ENCODE assay signal across 12 cellular contexts in genomic region chr12:109967383-109968031, GRCh38. TPM values are rescaled to one million over a fixed set of nuclear protein-coding genes. Genes with fewer than 3 reads are reported as not detected.
DNase-seq lines count a peak whose midpoint lies in the region; ATAC-seq and TF ChIP-seq lines count a peak whose summit lies in the region.
"Had no signal": no experiment of that assay in that cellular context is flagged by ENCODE, and none has a peak within 500 bp of the region (broad histone marks: within the 10 kb centered on the region; RNA-seq: fewer than 3 reads in every experiment).

No MANE protein-coding gene starts in this region.

- no peak for DNase-seq in CD4-positive, alpha-beta T cell
- DNase-seq in activated naive CD8-positive, alpha-beta T cell treated with anti-CD3 and anti-CD28 coated beads, Interleukin-2, amount 10 ng/mL, durations not matched to agents 7 days and 5 days = no peak
- no peak for DNase-seq in naive thymus-derived CD8-positive, alpha-beta T cell
- DNase-seq in MV-4-11 (lab: John Stamatoyannopoulos, UW) (no peak), esophagus muscularis mucosa (ENCODE audit: extremely low spot score) (no peak), SW 1271 (lab: John Stamatoyannopoulos, UW) (no peak)
- DNase-seq: Calu3, T1000, testis had no signal

- no peak for TF ChIP-seq EP300 in esophagus muscularis mucosa (IDR thresholded peaks at IDR 0.05)

- no peaks in the 10 kb centered on the region for H3K27me3 ChIP-seq in CD4-positive, alpha-beta T cell (ENCODE audit: control insufficient read depth, insufficient read depth, low read length)
- H3K27me3 ChIP-seq in esophagus muscularis mucosa = no peaks in the 10 kb centered on the region
- H3K27me3 ChIP-seq: cardiac muscle cell, testis had no signal

- peak overlapping the region; percentile 19 for H3K27ac ChIP-seq in CD4-positive, alpha-beta T cell (ENCODE audit: low read depth, low read length)
- no peak overlapping the region for H3K27ac ChIP-seq in esophagus muscularis mucosa (replicated peaks in 1 of 4)
- H3K27ac ChIP-seq: cardiac muscle cell, testis had no signal

- no peak for TF ChIP-seq CTCF in CD4-positive, alpha-beta T cell (IDR thresholded peaks at IDR 0.05)
- no peak for TF ChIP-seq CTCF in esophagus muscularis mucosa (IDR thresholded peaks at IDR 0.05)

- peak overlapping the region; percentile 78 for H3K27ac Mint-ChIP-seq in CD4-positive, alpha-beta T cell
- H3K27ac Mint-ChIP-seq in IgD-negative memory B cell = peak overlapping the region in 2 of 3 donors; percentile 11 to 87
- peak overlapping the region; percentile 85 for H3K27ac Mint-ChIP-seq in activated naive CD8-positive, alpha-beta T cell treated with anti-CD3 and anti-CD28 coated beads, Interleukin-2, amount 10 ng/mL, durations not matched to agents 7 days and 5 days
- peak overlapping the region in 8 of 10 donors; percentile 2 to 80 (median 62) for H3K27ac Mint-ChIP-seq in naive thymus-derived CD8-positive, alpha-beta T cell

- POLR2A ChIA-PET in CD4-positive, alpha-beta T cell (lab: Charles Lee) = interaction anchor here (0.7 to 1.2 kb wide), 4 partner anchors 20 to 29 kb away, joined by 3 to 4 read pairs (median 4); partner anchors contain the start of gene GIT2
- POLR2A ChIA-PET in activated naive CD8-positive, alpha-beta T cell treated with anti-CD3 and anti-CD28 coated beads, Interleukin-2, amount 10 ng/mL, durations not matched to agents 7 days and 5 days (lab: Charles Lee) = interaction anchor here (0.5 to 0.8 kb wide), 2 partner anchors 32 to 62 kb away, joined by 3 read pairs; partner anchors contain the start of gene ANKRD13A
- POLR2A ChIA-PET in naive thymus-derived CD8-positive, alpha-beta T cell (lab: Charles Lee) = no interaction called here

- no peaks in the 10 kb centered on the region for H3K4me1 ChIP-seq in esophagus muscularis mucosa
- H3K4me1 ChIP-seq: testis had no signal

- peaks cover 85% of the 10 kb centered on the region for H3K36me3 Mint-ChIP-seq in CD4-positive, alpha-beta T cell (ENCODE audit: low read depth)
- H3K36me3 Mint-ChIP-seq in IgD-negative memory B cell = peaks cover 2% of the 10 kb centered on the region
- H3K36me3 Mint-ChIP-seq in activated naive CD8-positive, alpha-beta T cell treated with anti-CD3 and anti-CD28 coated beads, Interleukin-2, amount 10 ng/mL, durations not matched to agents 7 days and 5 days = peaks cover 45% of the 10 kb centered on the region
- H3K36me3 Mint-ChIP-seq in naive thymus-derived CD8-positive, alpha-beta T cell = peaks cover 5 to 83% (median 19%) of the 10 kb centered on the region in 3 donors

- H3K36me3 ChIP-seq in esophagus muscularis mucosa = peaks cover 17 to 99% (median 82%) of the 10 kb centered on the region in 4 donors

- no peaks in the 10 kb centered on the region for H3K9me3 Mint-ChIP-seq in CD4-positive, alpha-beta T cell
- no peaks in the 10 kb centered on the region for H3K9me3 Mint-ChIP-seq in IgD-negative memory B cell
- H3K9me3 Mint-ChIP-seq in activated naive CD8-positive, alpha-beta T cell treated with anti-CD3 and anti-CD28 coated beads, Interleukin-2, amount 10 ng/mL, durations not matched to agents 7 days and 5 days = no peaks in the 10 kb centered on the region
- H3K9me3 Mint-ChIP-seq in naive thymus-derived CD8-positive, alpha-beta T cell = no peaks in the 10 kb centered on the region

- peak overlapping the region; percentile 39 for H3K4me3 Mint-ChIP-seq in CD4-positive, alpha-beta T cell
- H3K4me3 Mint-ChIP-seq in IgD-negative memory B cell = peak overlapping the region in 2 of 4 donors; percentile 6 to 31
- peak overlapping the region; percentile 40 for H3K4me3 Mint-ChIP-seq in activated naive CD8-positive, alpha-beta T cell treated with anti-CD3 and anti-CD28 coated beads, Interleukin-2, amount 10 ng/mL, durations not matched to agents 7 days and 5 days
- H3K4me3 Mint-ChIP-seq in naive thymus-derived CD8-positive, alpha-beta T cell = no peak overlapping the region

- no peak for TF ChIP-seq POLR2A in esophagus muscularis mucosa (IDR thresholded peaks at IDR 0.05; ENCODE audit: low read depth)

- peak; percentile 32 for ATAC-seq in CD4-positive, alpha-beta T cell (ENCODE audit: poor library complexity)
- peak; percentile 33 for ATAC-seq in activated naive CD8-positive, alpha-beta T cell treated with anti-CD3 and anti-CD28 coated beads, Interleukin-2, amount 10 ng/mL, durations not matched to agents 7 days and 5 days (ENCODE audit: low read depth)
- no peak for ATAC-seq in naive thymus-derived CD8-positive, alpha-beta T cell
- no peak for ATAC-seq in GM18873 (IDR thresholded peaks at IDR 0.05; ENCODE audit: low FRiP score, unreplicated experiment)

- intact Hi-C loops in CD4-positive, alpha-beta T cell (cut with DNase I, micrococcal nuclease) = no loop called here
- intact Hi-C loops in esophagus muscularis mucosa (cut with DNase I) = no loop called here

- no peaks in the 10 kb centered on the region for H3K27me3 Mint-ChIP-seq in CD4-positive, alpha-beta T cell
- no peaks in the 10 kb centered on the region for H3K27me3 Mint-ChIP-seq in IgD-negative memory B cell
- H3K27me3 Mint-ChIP-seq in activated naive CD8-positive, alpha-beta T cell treated with anti-CD3 and anti-CD28 coated beads, Interleukin-2, amount 10 ng/mL, durations not matched to agents 7 days and 5 days = no peaks in the 10 kb centered on the region
- no peaks in the 10 kb centered on the region for H3K27me3 Mint-ChIP-seq in naive thymus-derived CD8-positive, alpha-beta T cell

- H3K4me3 ChIP-seq in esophagus muscularis mucosa = no peak overlapping the region
- H3K4me3 ChIP-seq: cardiac muscle cell, testis had no signal

- no peaks in the 10 kb centered on the region for H3K9me3 ChIP-seq in CD4-positive, alpha-beta T cell (ENCODE audit: control insufficient read depth, low read length)
- H3K9me3 ChIP-seq in esophagus muscularis mucosa = no peaks in the 10 kb centered on the region
- H3K9me3 ChIP-seq: testis had no signal

- CTCF ChIA-PET in CD4-positive, alpha-beta T cell (lab: Charles Lee) = interaction anchor here (0.5 to 1.4 kb wide), 3 partner anchors 27 to 122 kb away, joined by 3 to 7 read pairs (median 3); no protein-coding TSS in a partner anchor

- H3K4me1 Mint-ChIP-seq in CD4-positive, alpha-beta T cell (ENCODE audit: low read depth) = peaks cover 14% of the 10 kb centered on the region
- H3K4me1 Mint-ChIP-seq in IgD-negative memory B cell = peaks cover 8 to 13% (median 11%) of the 10 kb centered on the region in 3 donors
- peaks cover 14% of the 10 kb centered on the region for H3K4me1 Mint-ChIP-seq in activated naive CD8-positive, alpha-beta T cell treated with anti-CD3 and anti-CD28 coated beads, Interleukin-2, amount 10 ng/mL, durations not matched to agents 7 days and 5 days
- peaks cover 2 to 17% (median 5%) of the 10 kb centered on the region in 4 donors for H3K4me1 Mint-ChIP-seq in naive thymus-derived CD8-positive, alpha-beta T cell

- 79% methylated on average over 8 of the region's 8 CpGs for WGBS in esophagus muscularis mucosa

RNA-seq across cellular contexts. Expression of gene GIT2, which starts 28.7 kb away (rescaled TPM):
- total RNA-seq in CD4-positive, alpha-beta T cell = 10 to 100 TPM; 68.6 to 70.7 TPM
- 93.4 TPM for polyA plus RNA-seq in IgD-negative memory B cell
- 100 to 1,000 TPM; 101 to 103 TPM for total RNA-seq in activated naive CD8-positive, alpha-beta T cell treated with anti-CD3 and anti-CD28 coated beads, Interleukin-2, amount 10 ng/mL, durations not matched to agents 7 days and 5 days
- total RNA-seq in naive thymus-derived CD8-positive, alpha-beta T cell = 100 to 1,000 TPM in 1 of 2 experiments, 10 to 100 TPM in 1; 99.0 to 102 TPM
- polyA plus RNA-seq in naive thymus-derived CD8-positive, alpha-beta T cell = 10 to 100 TPM; 54.9 to 67.4 (median 57.6) TPM
- total RNA-seq in esophagus muscularis mucosa = 10 to 100 TPM; 28.7 to 46.5 (median 36.2) TPM

RNA-seq across cellular contexts. Expression of gene ANKRD13A, which starts 31.7 kb away (rescaled TPM):
- total RNA-seq in CD4-positive, alpha-beta T cell = 10 to 100 TPM; 51.6 to 52.3 TPM
- 156 TPM for polyA plus RNA-seq in IgD-negative memory B cell
- 10 to 100 TPM; 85.8 to 88.8 TPM for total RNA-seq in activated naive CD8-positive, alpha-beta T cell treated with anti-CD3 and anti-CD28 coated beads, Interleukin-2, amount 10 ng/mL, durations not matched to agents 7 days and 5 days
- 10 to 100 TPM; 56.8 to 61.7 TPM for total RNA-seq in naive thymus-derived CD8-positive, alpha-beta T cell
- 10 to 100 TPM; 37.0 to 45.9 (median 40.1) TPM for polyA plus RNA-seq in naive thymus-derived CD8-positive, alpha-beta T cell
- 100 to 1,000 TPM in 2 of 4 donors, 10 to 100 TPM in 2; 91.3 to 165 (median 124) TPM for total RNA-seq in esophagus muscularis mucosa

Comparison
In these comparisons a context has a peak if more than half of its experiments do, and no peak if none do; other contexts are left out.
1. ATAC-seq: peak in CD4-positive, alpha-beta T cell (single experiment) and activated naive CD8-positive, alpha-beta T cell treated with anti-CD3 and anti-CD28 coated beads, Interleukin-2, amount 10 ng/mL, durations not matched to agents 7 days and 5 days (single experiment); none in naive thymus-derived CD8-positive, alpha-beta T cell (0 of 2) and GM18873 (single experiment).
2. H3K4me3 Mint-ChIP-seq: peak in CD4-positive, alpha-beta T cell (single experiment) and activated naive CD8-positive, alpha-beta T cell treated with anti-CD3 and anti-CD28 coated beads, Interleukin-2, amount 10 ng/mL, durations not matched to agents 7 days and 5 days (single experiment); none in naive thymus-derived CD8-positive, alpha-beta T cell (0 of 10).
3. Peak in every context shown above with its lines, with median percentiles within 50 percentile points of each other: H3K27ac Mint-ChIP-seq.